2 cellular contexts compared by ENCODE assay signal in genomic region chr5:57900356-57900944, GRCh38.
TF ChIP-seq lines count a peak whose summit lies in the region.

No MANE protein-coding gene starts in this region.

TF ChIP-seq in SK-N-SH treated with all-trans-retinoic acid at 6 μM for 48 hours, 23 proteins besides CTCF, POLR2A, EP300 and RAD21 (continued from another document):
- TF ChIP-seq TSHZ2 (CRISPR knock-in tag; IDR thresholded peaks at IDR 0.05) (no peak), CSDC2 (CRISPR knock-in tag; IDR thresholded peaks at IDR 0.05) (no peak), PATZ1 (CRISPR knock-in tag; IDR thresholded peaks at IDR 0.05; ENCODE audit: borderline replicate concordance) (no peak), ZFP30 (CRISPR knock-in tag; IDR thresholded peaks at IDR 0.05) (no peak)
TF ChIP-seq in SK-N-SH treated with all-trans-retinoic acid at 6 μM for 48 hours: peak in this region for 0.

TF ChIP-seq in SK-N-SH, 30 proteins besides CTCF, POLR2A, EP300 and RAD21 (continued from another document):
- TF ChIP-seq MAX (IDR thresholded peaks at IDR 0.05; ENCODE audit: low read depth) = no peak
- TF ChIP-seq TEAD4 (IDR thresholded peaks at IDR 0.05; ENCODE audit: borderline replicate concordance, insufficient read depth) = no peak
TF ChIP-seq in SK-N-SH: peak in this region for 0.
